12 cellular contexts compared by ENCODE assay signal in the genomic region with DNA sequence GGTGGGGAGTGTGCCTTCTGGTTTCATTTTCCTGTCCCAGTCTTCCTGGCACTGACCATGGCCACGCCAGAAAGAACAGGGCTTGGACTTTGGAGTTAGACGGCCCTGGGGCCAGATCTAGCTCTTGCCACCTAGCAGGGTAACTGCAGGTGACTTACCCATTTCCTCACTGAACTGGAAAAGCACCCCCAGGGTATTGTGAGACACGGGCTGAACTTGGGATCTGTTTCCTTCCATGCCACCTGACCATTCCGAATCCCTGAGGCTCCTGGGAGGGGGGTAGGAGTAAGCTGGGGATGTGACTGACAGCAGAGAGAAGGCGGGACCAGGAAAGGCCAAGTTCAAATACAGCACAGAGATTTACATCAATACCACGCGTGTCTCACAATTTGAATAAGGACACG. TPM values are rescaled to one million over a fixed set of nuclear protein-coding genes. Genes with fewer than 3 reads are reported as not detected.
DNase-seq lines count a peak whose midpoint lies in the region; ATAC-seq lines count a peak whose summit lies in the region.
"Had no signal": no experiment of that assay in that cellular context is flagged by ENCODE, and none has a peak within 500 bp of the region (broad histone marks: within the 10 kb centered on the region; RNA-seq: fewer than 3 reads in every experiment).

No MANE protein-coding gene starts in this region.

- ATAC-seq in T-helper 17 cell (no peak), left lobe of liver (peak; percentile 68), HG03025 (IDR thresholded peaks at IDR 0.05; ENCODE audit: low FRiP score, unreplicated experiment) (no peak), GM21737 (IDR thresholded peaks at IDR 0.05; ENCODE audit: unreplicated experiment) (no peak)
- no peak for ATAC-seq in stimulated activated naive CD8-positive, alpha-beta T cell treated with anti-CD3 and anti-CD28 coated beads, Interleukin-15, amount 100 ng/mL, for 72 hours

- H3K27me3 Mint-ChIP-seq in activated naive CD4-positive, alpha-beta T cell treated with anti-CD3 and anti-CD28 coated beads, Interleukin-2, amount 50 U/mL, for 24 hours = no peaks in the 10 kb centered on the region
- no peaks in the 10 kb centered on the region for H3K27me3 Mint-ChIP-seq in T-helper 17 cell
- H3K27me3 Mint-ChIP-seq in stimulated activated naive CD8-positive, alpha-beta T cell treated with anti-CD3 and anti-CD28 coated beads, Interleukin-15, amount 100 ng/mL, for 72 hours = no peaks in the 10 kb centered on the region

- no peak for DNase-seq in activated naive CD4-positive, alpha-beta T cell treated with Interleukin-2 at 50 U/mL for 16 hours
- DNase-seq in T-helper 17 cell (no peak), left lobe of liver (ENCODE audit: low spot score) (peak; percentile 85), UCSD-AML1 (lab: John Stamatoyannopoulos, UW; ENCODE audit: unreplicated experiment) (no peak)
- DNase-seq in stimulated activated naive CD8-positive, alpha-beta T cell treated with anti-CD3 and anti-CD28 coated beads, Interleukin-15, amount 100 ng/mL, for 72 hours = no peak
- DNase-seq: activated effector memory CD4-positive, alpha-beta T cell treated with Interleukin-2 at 50 U/mL for 16 hours; WERI-Rb-1 had no signal

- peaks cover 10% of the 10 kb centered on the region for H3K36me3 Mint-ChIP-seq in activated naive CD4-positive, alpha-beta T cell treated with anti-CD3 and anti-CD28 coated beads, Interleukin-2, amount 50 U/mL, for 24 hours
- peaks cover 5% of the 10 kb centered on the region for H3K36me3 Mint-ChIP-seq in T-helper 17 cell (ENCODE audit: low read depth)

- H3K9me3 ChIP-seq in T-helper 17 cell (ENCODE audit: control insufficient read depth, low read length, poor library complexity, severe bottlenecking) = no peaks in the 10 kb centered on the region
- H3K9me3 ChIP-seq: vagina had no signal

- H3K4me3 Mint-ChIP-seq in activated naive CD4-positive, alpha-beta T cell treated with anti-CD3 and anti-CD28 coated beads, Interleukin-2, amount 50 U/mL, for 24 hours = no peak overlapping the region
- H3K4me3 Mint-ChIP-seq in T-helper 17 cell = no peak overlapping the region
- no peak overlapping the region for H3K4me3 Mint-ChIP-seq in stimulated activated naive CD8-positive, alpha-beta T cell treated with anti-CD3 and anti-CD28 coated beads, Interleukin-15, amount 100 ng/mL, for 72 hours

- H3K27ac Mint-ChIP-seq in activated naive CD4-positive, alpha-beta T cell treated with anti-CD3 and anti-CD28 coated beads, Interleukin-2, amount 50 U/mL, for 24 hours = peak overlapping the region; percentile 70
- peak overlapping the region; percentile 81 for H3K27ac Mint-ChIP-seq in T-helper 17 cell
- H3K27ac Mint-ChIP-seq in stimulated activated naive CD8-positive, alpha-beta T cell treated with anti-CD3 and anti-CD28 coated beads, Interleukin-15, amount 100 ng/mL, for 72 hours = peak overlapping the region; percentile 80 to 95

- no peaks in the 10 kb centered on the region for H3K9me3 Mint-ChIP-seq in activated naive CD4-positive, alpha-beta T cell treated with anti-CD3 and anti-CD28 coated beads, Interleukin-2, amount 50 U/mL, for 24 hours
- H3K9me3 Mint-ChIP-seq in stimulated activated naive CD8-positive, alpha-beta T cell treated with anti-CD3 and anti-CD28 coated beads, Interleukin-15, amount 100 ng/mL, for 72 hours = no peaks in the 10 kb centered on the region

- H3K4me1 Mint-ChIP-seq in activated naive CD4-positive, alpha-beta T cell treated with anti-CD3 and anti-CD28 coated beads, Interleukin-2, amount 50 U/mL, for 24 hours = peaks cover 32% of the 10 kb centered on the region
- peaks cover 28% of the 10 kb centered on the region for H3K4me1 Mint-ChIP-seq in T-helper 17 cell
- peaks cover 74% of the 10 kb centered on the region for H3K4me1 Mint-ChIP-seq in stimulated activated naive CD8-positive, alpha-beta T cell treated with anti-CD3 and anti-CD28 coated beads, Interleukin-15, amount 100 ng/mL, for 72 hours

RNA-seq across cellular contexts. Expression of gene HNRNPAB, which starts 9.4 kb away (rescaled TPM):
- 10 to 100 TPM; 89.5 to 90.5 TPM for total RNA-seq in T-helper 17 cell
- 56.1 TPM for total RNA-seq in left lobe of liver

RNA-seq across cellular contexts. Expression of gene PHYKPL, which starts 18.9 kb away (rescaled TPM):
- total RNA-seq in T-helper 17 cell (100 to 1,000 TPM in 1 of 2 donors, 10 to 100 TPM in 1; 86.9 to 107 TPM), left lobe of liver (74.1 TPM)

RNA-seq across cellular contexts. Expression of gene GMCL2, which starts 26.6 kb away (rescaled TPM):
- total RNA-seq in T-helper 17 cell (not detected), left lobe of liver (not detected)
- total RNA-seq: RPMI7951, vagina had no signal
